In the genomic region with DNA sequence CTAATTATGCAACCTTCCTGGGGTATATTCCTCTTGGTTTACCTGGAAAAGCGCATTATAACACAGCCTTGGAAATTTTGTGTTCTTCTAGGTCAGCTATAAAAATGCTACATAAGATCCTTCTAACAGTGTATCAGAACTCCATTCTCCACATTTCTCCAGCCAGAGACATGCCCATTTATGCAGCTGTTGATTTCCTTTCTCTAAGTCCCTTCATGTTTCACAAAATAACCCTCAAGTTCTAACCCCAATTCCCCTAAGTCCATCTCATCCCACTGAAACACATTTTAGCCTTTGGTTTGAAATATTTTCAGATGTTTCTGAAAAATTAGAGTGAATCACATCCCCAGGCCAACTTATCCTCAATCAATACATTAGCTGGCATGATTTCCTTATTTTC, we compare ENCODE assay signal across 16 cellular contexts.
"Had no signal": no experiment of that assay in that cellular context is flagged by ENCODE, and none has a peak within 500 bp of the region (broad histone marks: within the 10 kb centered on the region; RNA-seq: fewer than 3 reads in every experiment).

No MANE protein-coding gene starts in this region.

- H3K27ac ChIP-seq: coronary artery, heart left ventricle, neutrophil, skin epidermis, testis, tibial nerve, upper lobe of right lung, vagina had no signal

- H3K36me3 ChIP-seq: tibial nerve, upper lobe of right lung, vagina had no signal

- H3K27me3 Mint-ChIP-seq: naive thymus-derived CD4-positive, alpha-beta T cell had no signal

- ATAC-seq: heart left ventricle; naive thymus-derived CD4-positive, alpha-beta T cell; sciatic nerve; stimulated activated naive CD8-positive, alpha-beta T cell treated with anti-CD3 and anti-CD28 coated beads, Interleukin-15, Interleukin-2, amounts not matched to agents 100 U/mL and 50 U/mL, for 24 hours; upper lobe of right lung had no signal

- H3K27ac Mint-ChIP-seq: endodermal cell had no signal

- H3K9me3 Mint-ChIP-seq: endodermal cell; naive thymus-derived CD4-positive, alpha-beta T cell had no signal

- H3K9me3 ChIP-seq: heart left ventricle, neutrophil, testis, tibial nerve, upper lobe of right lung, vagina had no signal

- DNase-seq: effector CD4-positive, alpha-beta T cell; endodermal cell; foreskin melanocyte; heart left ventricle; hippocampal formation; mesendoderm; naive thymus-derived CD4-positive, alpha-beta T cell; stimulated activated naive CD8-positive, alpha-beta T cell treated with anti-CD3 and anti-CD28 coated beads, Interleukin-15, Interleukin-2, amounts not matched to agents 100 U/mL and 50 U/mL, for 24 hours; testis had no signal

- H3K4me3 ChIP-seq: coronary artery, heart left ventricle, skin epidermis, testis, tibial nerve, upper lobe of right lung, vagina had no signal

- H3K4me3 Mint-ChIP-seq: endodermal cell; naive thymus-derived CD4-positive, alpha-beta T cell had no signal

- H3K27me3 ChIP-seq: heart left ventricle, neutrophil, testis, tibial nerve, upper lobe of right lung, vagina had no signal
